ENCODE assay signal across 12 cellular contexts in the genomic region with DNA sequence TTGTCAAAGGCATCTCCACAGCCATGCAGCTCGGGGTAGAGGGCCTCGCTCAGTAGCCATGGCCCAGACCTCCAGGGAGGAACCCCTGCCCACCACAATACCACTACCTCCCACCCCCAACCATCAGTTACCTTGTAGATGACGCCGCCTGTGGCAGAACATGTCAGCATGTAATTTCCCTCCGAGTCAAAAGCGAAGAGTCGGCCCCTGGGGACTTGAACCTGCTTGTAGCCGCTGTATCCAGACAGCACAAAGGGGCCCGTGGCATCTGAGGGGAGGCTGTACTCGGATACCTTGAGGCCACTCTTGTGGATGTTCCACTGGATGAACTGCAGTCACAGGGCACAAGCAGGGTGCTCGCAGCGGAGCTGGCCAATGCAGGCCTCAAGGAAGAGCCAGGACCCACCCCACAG. TPM values are rescaled to one million over a fixed set of nuclear protein-coding genes. Genes with fewer than 3 reads are reported as not detected.
DNase-seq lines count a peak whose midpoint lies in the region; ATAC-seq, FAIRE-seq and TF ChIP-seq lines count a peak whose summit lies in the region.
"Had no signal": no experiment of that assay in that cellular context is flagged by ENCODE, and none has a peak within 500 bp of the region (broad histone marks: within the 10 kb centered on the region; RNA-seq: fewer than 3 reads in every experiment).

No MANE protein-coding gene starts in this region.

- H3K27me3 ChIP-seq in pancreas = no peaks in the 10 kb centered on the region

- BruUV-seq in MCF 10A (replicated peaks; lab: Mats Ljungman, UMichigan) = no TSS peak

- peak; percentile 51 for ATAC-seq in GM18520 (IDR thresholded peaks at IDR 0.05; ENCODE audit: unreplicated experiment)
- peak; percentile 58 for ATAC-seq in GM21529 (IDR thresholded peaks at IDR 0.05; ENCODE audit: unreplicated experiment)
- peak; percentile 57 for ATAC-seq in HG03342 (IDR thresholded peaks at IDR 0.05; ENCODE audit: unreplicated experiment)
- ATAC-seq in pancreas = no peak

- FAIRE-seq in pancreas (lab: Jason Lieb, UNC) = no peak

- H3K4me1 ChIP-seq in pancreas = peaks cover 0 to 16% (median 8%) of the 10 kb centered on the region in 3 donors

- no peaks in the 10 kb centered on the region for H3K9me3 ChIP-seq in pancreas

- TF ChIP-seq CTCF in CD14-positive monocyte (IDR thresholded peaks at IDR 0.05) = no peak
- TF ChIP-seq CTCF in pancreas (IDR thresholded peaks at IDR 0.05) = no peak
- TF ChIP-seq CTCF in MCF 10A (IDR thresholded peaks at IDR 0.05; ENCODE audit: unreplicated experiment) = no peak

- H3K4me3 Mint-ChIP-seq in CD14-positive monocyte (no peak overlapping the region), MCF 10A (ENCODE audit: unreplicated experiment) (no peak overlapping the region)

- H3K9me3 Mint-ChIP-seq in CD14-positive monocyte = peaks cover 20 to 28% (median 24%) of the 10 kb centered on the region in 7 donors
- H3K9me3 Mint-ChIP-seq in MCF 10A (ENCODE audit: unreplicated experiment) = peaks cover 6% of the 10 kb centered on the region

- peak overlapping the region in 3 of 7 donors; percentile 35 to 55 (median 37) for H3K27ac Mint-ChIP-seq in CD14-positive monocyte
- no peak overlapping the region for H3K27ac Mint-ChIP-seq in MCF 10A (ENCODE audit: low read depth, unreplicated experiment)

- H3K4me3 ChIP-seq in pancreas = no peak overlapping the region

- H3K36me3 Mint-ChIP-seq in CD14-positive monocyte = peaks cover 98 to 100% of the 10 kb centered on the region in 2 donors
- H3K36me3 Mint-ChIP-seq in MCF 10A (ENCODE audit: insufficient read depth, unreplicated experiment) = peaks cover 27% of the 10 kb centered on the region

- no peak overlapping the region for H3K27ac ChIP-seq in pancreas
- H3K27ac ChIP-seq: C4-2B had no signal

- DNase-seq in CD14-positive monocyte (ENCODE audit: low spot score) = peak; percentile 33
- DNase-seq in NCI-H446 treated with DMSO at 0.1 percent for 48 hours (lab: John Stamatoyannopoulos, UW) = no peak
- DNase-seq in pancreas = no peak
- no peak for DNase-seq in HCEC 1CT
- DNase-seq in MCF 10A (ENCODE audit: unreplicated experiment) = no peak
- DNase-seq: activated CD4-positive, alpha-beta T cell treated with anti-CD3 and anti-CD28 coated beads, Interleukin-2, amount 50 U/mL, for 1 hour; SHP77 had no signal

- H3K27me3 Mint-ChIP-seq in CD14-positive monocyte (ENCODE audit: low read depth in 3 of 3) = no peaks in the 10 kb centered on the region
- H3K27me3 Mint-ChIP-seq in MCF 10A (ENCODE audit: insufficient read depth, unreplicated experiment) = no peaks in the 10 kb centered on the region

- H3K4me1 Mint-ChIP-seq in CD14-positive monocyte = no peaks in the 10 kb centered on the region
- H3K4me1 Mint-ChIP-seq in MCF 10A (ENCODE audit: insufficient read depth, unreplicated experiment) = no peaks in the 10 kb centered on the region

- 86 to 90% methylated on average over 12 of the region's 12 CpGs for WGBS in pancreas, 2 donors

- H3K36me3 ChIP-seq in pancreas = peaks cover 7 to 68% (median 28%) of the 10 kb centered on the region in 3 donors

- POLR2A ChIA-PET in MCF 10A (lab: Yijun Ruan, JAX) = interaction anchor here (1.0 kb wide), 1 partner anchor 10 kb away, joined by 3 read pairs; no protein-coding TSS in a partner anchor

- CTCF ChIA-PET in MCF 10A (lab: Yijun Ruan, JAX) = interaction anchor here (0.6 to 1.3 kb wide), 2 partner anchors 10 to 19 kb away, joined by 3 to 5 read pairs; no protein-coding TSS in a partner anchor

- intact Hi-C loops in CD14-positive monocyte (cut with micrococcal nuclease) (no loop called here), pancreas (cut with DNase I) (no loop called here), MCF 10A (cut with micrococcal nuclease) (no loop called here)

RNA-seq across cellular contexts. Expression of gene CYREN, which starts 16.3 kb away (rescaled TPM):
- 10 to 100 TPM; 40.1 to 47.4 TPM for polyA plus RNA-seq in CD14-positive monocyte
- total RNA-seq in pancreas = 10 to 100 TPM; 13.9 to 29.0 (median 21.0) TPM
- 10 to 100 TPM; 25.2 to 28.2 TPM for polyA plus RNA-seq in pancreas
- total RNA-seq in MCF 10A (2022) = 66.0 and 71.0 TPM in 2 replicates

RNA-seq across cellular contexts. Expression of gene WDR91, which starts 24.5 kb away (rescaled TPM):
- polyA plus RNA-seq in CD14-positive monocyte (1 to 10 TPM; 2.5 to 3.9 TPM), pancreas (10 to 100 TPM; 43.0 to 47.9 TPM)
- total RNA-seq in pancreas (10 to 100 TPM; 17.8 to 28.9 (median 23.0) TPM), MCF 10A (2022) (6.7 and 7.3 TPM in 2 replicates)

RNA-seq across cellular contexts. Expression of gene TMEM140, which starts 39.0 kb away (rescaled TPM):
- polyA plus RNA-seq in CD14-positive monocyte (10 to 100 TPM; 10.6 to 14.7 TPM), pancreas (1 to 10 TPM; 5.0 to 6.5 TPM)
- total RNA-seq in pancreas (10 to 100 TPM in 1 of 6 donors, 1 to 10 TPM in 5; 2.7 to 14.3 (median 4.3) TPM), MCF 10A (2022) (not detected in 2 replicates)

RNA-seq across cellular contexts. Expression of gene STRA8, which starts 46.8 kb away (rescaled TPM):
- polyA plus RNA-seq in CD14-positive monocyte (not detected), pancreas (under 1 TPM in 1 of 2 donors, not detected in 1; 0.12 TPM)
- total RNA-seq in pancreas (not detected), MCF 10A (2022) (not detected in 2 replicates)
- total RNA-seq: myocyte had no signal

Comparison
In these comparisons a context has a peak if more than half of its experiments do, and no peak if none do; other contexts are left out.
1. ATAC-seq: peak in GM18520 (single experiment), GM21529 (single experiment) and HG03342 (single experiment); none in pancreas (0 of 4).